1 cellular context compared by ENCODE assay signal in genomic region chr6:157097255-157097936, GRCh38.
TF ChIP-seq lines count a peak whose summit lies in the region.

No MANE protein-coding gene starts in this region.

TF ChIP-seq in GM23338, 12 proteins besides CTCF, POLR2A, EP300 and RAD21 (continued from another document):
- TF ChIP-seq ZNF462 (CRISPR knock-in tag; IDR thresholded peaks at IDR 0.05) (no peak), NANOG (IDR thresholded peaks at IDR 0.05; ENCODE audit: borderline replicate concordance) (no peak), EZH2phosphoT487 (IDR thresholded peaks at IDR 0.05; ENCODE audit: unreplicated experiment) (no peak), POLR2AphosphoS5 (IDR thresholded peaks at IDR 0.05; ENCODE audit: low read depth) (no peak), EZH2 (IDR thresholded peaks at IDR 0.05; ENCODE audit: low read depth, unreplicated experiment) (no peak), JUNB (IDR thresholded peaks at IDR 0.05; ENCODE audit: unreplicated experiment) (no peak), ZNF331 (CRISPR knock-in tag; IDR thresholded peaks at IDR 0.05; ENCODE audit: low read depth) (no peak), STAT1 (IDR thresholded peaks at IDR 0.05; ENCODE audit: unreplicated experiment) (no peak), ETS1 (IDR thresholded peaks at IDR 0.05) (no peak)
